Comparison of ENCODE assay signal across 8 cellular contexts in the genomic region with DNA sequence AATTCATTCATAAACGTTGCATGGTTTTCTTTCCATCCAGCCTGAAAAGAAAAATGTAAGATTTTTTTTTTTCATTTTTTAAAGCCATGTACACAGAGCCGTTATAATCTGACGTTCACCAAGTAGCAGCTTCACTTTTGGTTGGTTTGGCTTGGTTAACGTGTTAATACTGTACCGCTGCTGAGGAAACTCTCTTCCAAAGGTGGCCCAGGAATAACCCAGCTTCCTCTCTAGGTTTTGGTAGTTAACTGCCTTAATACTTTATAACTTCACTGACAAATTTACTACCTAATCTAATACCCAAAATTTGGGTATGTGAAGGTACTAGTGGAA. TPM values are rescaled to one million over a fixed set of nuclear protein-coding genes. Genes with fewer than 3 reads are reported as not detected.
A peak's percentile ranks its signal among the peaks of the same experiment; 100 is the strongest.
DNase-seq lines count a peak whose midpoint lies in the region; ATAC-seq and TF ChIP-seq lines count a peak whose summit lies in the region.

No MANE protein-coding gene starts in this region.

- H3K27ac Mint-ChIP-seq in chondrocyte (ENCODE audit: unreplicated experiment), result peak overlapping the region; percentile 85

- no peaks in the 10 kb centered on the region for H3K27me3 Mint-ChIP-seq in chondrocyte (ENCODE audit: low read depth)

- H3K27ac ChIP-seq in A673 (ENCODE audit: low read depth, low read length, poor library complexity, severe bottlenecking) (peak overlapping the region; percentile 99), mucosa of rectum (ENCODE audit: low read depth in 2 of 2, low read length in 2 of 2) (peak overlapping the region; percentile 99)

- peaks cover 12% of the 10 kb centered on the region for H3K36me3 Mint-ChIP-seq in chondrocyte (ENCODE audit: low read depth)

- peaks cover 35% of the 10 kb centered on the region for H3K4me1 ChIP-seq in A673 (ENCODE audit: insufficient read depth, low read length, poor library complexity, severe bottlenecking)
- H3K4me1 ChIP-seq in mucosa of rectum (ENCODE audit: control insufficient read depth in 2 of 2, insufficient read depth in 2 of 2, low read length in 2 of 2), result peaks cover 16 to 23% of the 10 kb centered on the region in 2 donors

- POLR2A ChIA-PET in A673 (lab: Charles Lee; ENCODE audit: low non-redundant PET), result no interaction called here

- CTCF ChIA-PET in A673 (lab: Charles Lee), result no interaction called here

- no peaks in the 10 kb centered on the region for H3K27me3 ChIP-seq in A673 (replicated peaks; ENCODE audit: insufficient read depth, low read depth, low read length, poor library complexity)
- H3K27me3 ChIP-seq in mucosa of rectum (ENCODE audit: control insufficient read depth in 2 of 2, insufficient read depth in 2 of 2, low read length in 2 of 2), result no peaks in the 10 kb centered on the region

- intact Hi-C loops in A673 (cut with micrococcal nuclease; ENCODE audit: unreplicated experiment), result loop anchor here (5.0 kb wide), 2 partner anchors 186 to 281 kb away; no protein-coding TSS in a partner anchor

- no TSS peak for BruUV-seq in A673 (replicated peaks; lab: Mats Ljungman, UMichigan)

- H3K4me3 ChIP-seq in A673 (ENCODE audit: low read depth, low read length, poor library complexity, severe bottlenecking) (peak overlapping the region; percentile 95), mucosa of rectum (ENCODE audit: low read length in 2 of 2) (peak overlapping the region; percentile 87 to 93)
- H3K4me3 ChIP-seq in Jurkat, Clone E6-1 (ENCODE audit: low read length), result peak overlapping the region; percentile 85

- no peak for DNase-seq in A673 (ENCODE audit: low spot score)
- DNase-seq in Jurkat, Clone E6-1 (ENCODE audit: low read depth, low spot score), result no peak
- DNase-seq in chondrocyte (ENCODE audit: low spot score), result no peak
- no peak for DNase-seq in NCI-H2029 treated with DMSO at 0.1 percent for 48 hours (lab: John Stamatoyannopoulos, UW)
- DNase-seq in retina, result no peak

- H3K36me3 ChIP-seq in A673 (ENCODE audit: insufficient read depth, low read length, poor library complexity, severe bottlenecking), result peaks cover 40% of the 10 kb centered on the region
- H3K36me3 ChIP-seq in mucosa of rectum (ENCODE audit: control insufficient read depth in 2 of 2, insufficient read depth in 2 of 2, low read length in 2 of 2), result peaks cover 0 to 13% of the 10 kb centered on the region in 2 donors

- H3K9me3 Mint-ChIP-seq in chondrocyte (ENCODE audit: low read depth), result no peaks in the 10 kb centered on the region

- peak overlapping the region; percentile 27 to 97 for H3K9ac ChIP-seq in mucosa of rectum (ENCODE audit: low read depth in 1 of 2, low read length in 2 of 2)

- ATAC-seq in HG02885 (IDR thresholded peaks at IDR 0.05; ENCODE audit: poor library complexity, unreplicated experiment) (no peak), HG03095 (IDR thresholded peaks at IDR 0.05; ENCODE audit: unreplicated experiment) (no peak)

- peaks cover 29% of the 10 kb centered on the region for H3K4me1 Mint-ChIP-seq in chondrocyte (ENCODE audit: low read depth)

- H3K4me3 Mint-ChIP-seq in chondrocyte (ENCODE audit: unreplicated experiment), result peak overlapping the region; percentile 83

- H3K9me3 ChIP-seq in A673 (ENCODE audit: low read depth, low read length, poor library complexity, severe bottlenecking) (no peaks in the 10 kb centered on the region), mucosa of rectum (ENCODE audit: control insufficient read depth in 2 of 2, low read length in 2 of 2) (peaks cover 0 to 4% of the 10 kb centered on the region in 2 donors)

- TF ChIP-seq CTCF in A673 (conservative IDR thresholded peaks at IDR 0.05; ENCODE audit: low read depth, low read length), result no peak
- TF ChIP-seq CTCF in chondrocyte (IDR thresholded peaks at IDR 0.05), result no peak

RNA-seq across cellular contexts. Expression of a gene that starts 1.7 kb away (rescaled TPM):
- total RNA-seq in A673 (2021) (86.2 and 90.4 TPM in 2 replicates), chondrocyte (25.6 to 37.7 TPM (median 27.4 TPM) in 3 replicates)
- 20.2 TPM for polyA plus RNA-seq in Jurkat, Clone E6-1 (2012; ENCODE audit: insufficient read depth, insufficient read length)
